13 cellular contexts compared by ENCODE assay signal in genomic region chr13:100108913-100109507, GRCh38.
DNase-seq lines count a peak whose midpoint lies in the region; ATAC-seq and TF ChIP-seq lines count a peak whose summit lies in the region.
"Had no signal": no experiment of that assay in that cellular context is flagged by ENCODE, and none has a peak within 500 bp of the region (broad histone marks: within the 10 kb centered on the region; RNA-seq: fewer than 3 reads in every experiment).

No MANE protein-coding gene starts in this region.

- no peaks in the 10 kb centered on the region for H3K27me3 ChIP-seq in brain microvascular endothelial cell (replicated peaks)
- H3K27me3 ChIP-seq: foreskin keratinocyte had no signal

- peak; percentile 37 for DNase-seq in ELR (ENCODE audit: low read depth)
- DNase-seq in amniotic epithelial cell (ENCODE audit: low read depth), result peak; percentile 35
- no peak for DNase-seq in HuH-7 (ENCODE audit: low spot score)
- DNase-seq in SKM-1 treated with dmso at 0.1 percent for 144 hours (lab: John Stamatoyannopoulos, UW; ENCODE audit: unreplicated experiment), result no peak
- no peak for DNase-seq in activated T-cell treated with anti-CD3 and anti-CD28 coated beads for 4 hours
- no peak for DNase-seq in brain microvascular endothelial cell
- DNase-seq: activated CD4-positive, alpha-beta T cell treated with anti-CD3 and anti-CD28 coated beads, Interleukin-2, amount 50 U/mL, for 1 hour; cerebellar nuclear complex; foreskin keratinocyte; left ventricle myocardium inferior had no signal

- no peak for TF ChIP-seq CTCF in brain microvascular endothelial cell (IDR thresholded peaks at IDR 0.05; ENCODE audit: low read depth, low read length, missing control alignments)

- in situ Hi-C loops in brain microvascular endothelial cell (cut with HindIII; ENCODE audit: low pct_ligation_motif_present, low sequenced_read_pairs), result no loop called here

- H3K27ac ChIP-seq in brain microvascular endothelial cell, result no peak overlapping the region
- H3K27ac ChIP-seq: foreskin keratinocyte, left ventricle myocardium inferior, parathyroid adenoma had no signal

- peak; percentile 78 for ATAC-seq in GM19397 (IDR thresholded peaks at IDR 0.05; ENCODE audit: unreplicated experiment)
- peak; percentile 87 for ATAC-seq in HG02870 (IDR thresholded peaks at IDR 0.05; ENCODE audit: unreplicated experiment)
- ATAC-seq: foreskin keratinocyte had no signal

- peaks cover 10% of the 10 kb centered on the region for H3K36me3 ChIP-seq in brain microvascular endothelial cell (replicated peaks)

- no peak overlapping the region for H3K4me3 ChIP-seq in brain microvascular endothelial cell (ENCODE audit: low read depth, low read length)
- H3K4me3 ChIP-seq: left ventricle myocardium inferior had no signal

Comparison
In these comparisons a context has a peak if more than half of its experiments do, and no peak if none do; other contexts are left out.
1. DNase-seq: peak in ELR (single experiment) and amniotic epithelial cell (single experiment); none in HuH-7 (single experiment), SKM-1 treated with dmso at 0.1 percent for 144 hours (single experiment), activated T-cell treated with anti-CD3 and anti-CD28 coated beads for 4 hours (single experiment) and brain microvascular endothelial cell (single experiment).